Comparison of ENCODE assay signal across 1 cellular context in genomic region chr1:87796521-87796920, GRCh38.
TF ChIP-seq lines count a peak whose summit lies in the region.

No MANE protein-coding gene starts in this region.

TF ChIP-seq in HepG2, 621 proteins besides CTCF, POLR2A, EP300 and RAD21:
- TF ChIP-seq PAX8 (CRISPR knock-in tag; IDR thresholded peaks at IDR 0.05; ENCODE audit: borderline replicate concordance), result 0 out of 2 replicates have a peak, but pooled peaks have one; percentile 46
- TF ChIP-seq ZBTB38 (CRISPR knock-in tag; IDR thresholded peaks at IDR 0.05), result peak; percentile 75
- TF ChIP-seq, protein P1, sequence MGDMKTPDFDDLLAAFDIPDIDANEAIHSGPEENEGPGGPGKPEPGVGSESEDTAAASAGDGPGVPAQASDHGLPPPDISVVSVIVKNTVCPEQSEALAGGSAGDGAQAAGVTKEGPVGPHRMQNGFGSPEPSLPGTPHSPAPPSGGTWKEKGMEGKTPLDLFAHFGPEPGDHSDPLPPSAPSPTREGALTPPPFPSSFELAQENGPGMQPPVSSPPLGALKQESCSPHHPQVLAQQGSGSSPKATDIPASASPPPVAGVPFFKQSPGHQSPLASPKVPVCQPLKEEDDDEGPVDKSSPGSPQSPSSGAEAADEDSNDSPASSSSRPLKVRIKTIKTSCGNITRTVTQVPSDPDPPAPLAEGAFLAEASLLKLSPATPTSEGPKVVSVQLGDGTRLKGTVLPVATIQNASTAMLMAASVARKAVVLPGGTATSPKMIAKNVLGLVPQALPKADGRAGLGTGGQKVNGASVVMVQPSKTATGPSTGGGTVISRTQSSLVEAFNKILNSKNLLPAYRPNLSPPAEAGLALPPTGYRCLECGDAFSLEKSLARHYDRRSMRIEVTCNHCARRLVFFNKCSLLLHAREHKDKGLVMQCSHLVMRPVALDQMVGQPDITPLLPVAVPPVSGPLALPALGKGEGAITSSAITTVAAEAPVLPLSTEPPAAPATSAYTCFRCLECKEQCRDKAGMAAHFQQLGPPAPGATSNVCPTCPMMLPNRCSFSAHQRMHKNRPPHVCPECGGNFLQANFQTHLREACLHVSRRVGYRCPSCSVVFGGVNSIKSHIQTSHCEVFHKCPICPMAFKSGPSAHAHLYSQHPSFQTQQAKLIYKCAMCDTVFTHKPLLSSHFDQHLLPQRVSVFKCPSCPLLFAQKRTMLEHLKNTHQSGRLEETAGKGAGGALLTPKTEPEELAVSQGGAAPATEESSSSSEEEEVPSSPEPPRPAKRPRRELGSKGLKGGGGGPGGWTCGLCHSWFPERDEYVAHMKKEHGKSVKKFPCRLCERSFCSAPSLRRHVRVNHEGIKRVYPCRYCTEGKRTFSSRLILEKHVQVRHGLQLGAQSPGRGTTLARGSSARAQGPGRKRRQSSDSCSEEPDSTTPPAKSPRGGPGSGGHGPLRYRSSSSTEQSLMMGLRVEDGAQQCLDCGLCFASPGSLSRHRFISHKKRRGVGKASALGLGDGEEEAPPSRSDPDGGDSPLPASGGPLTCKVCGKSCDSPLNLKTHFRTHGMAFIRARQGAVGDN (CRISPR knock-in tag; IDR thresholded peaks at IDR 0.05), result peak; percentile 36
- TF ChIP-seq ZNF24 (IDR thresholded peaks at IDR 0.05), result no peak
- 0 out of 2 replicates have a peak, but pooled peaks have one; percentile 21 for TF ChIP-seq NFKB2 (CRISPR knock-in tag; IDR thresholded peaks at IDR 0.05; ENCODE audit: borderline replicate concordance)
- TF ChIP-seq ZFX (CRISPR knock-in tag; IDR thresholded peaks at IDR 0.05; ENCODE audit: low read depth), result peak; percentile 55
- TF ChIP-seq ZNF747 (CRISPR knock-in tag; IDR thresholded peaks at IDR 0.05; ENCODE audit: borderline replicate concordance), result no peak
- TF ChIP-seq, protein P2, sequence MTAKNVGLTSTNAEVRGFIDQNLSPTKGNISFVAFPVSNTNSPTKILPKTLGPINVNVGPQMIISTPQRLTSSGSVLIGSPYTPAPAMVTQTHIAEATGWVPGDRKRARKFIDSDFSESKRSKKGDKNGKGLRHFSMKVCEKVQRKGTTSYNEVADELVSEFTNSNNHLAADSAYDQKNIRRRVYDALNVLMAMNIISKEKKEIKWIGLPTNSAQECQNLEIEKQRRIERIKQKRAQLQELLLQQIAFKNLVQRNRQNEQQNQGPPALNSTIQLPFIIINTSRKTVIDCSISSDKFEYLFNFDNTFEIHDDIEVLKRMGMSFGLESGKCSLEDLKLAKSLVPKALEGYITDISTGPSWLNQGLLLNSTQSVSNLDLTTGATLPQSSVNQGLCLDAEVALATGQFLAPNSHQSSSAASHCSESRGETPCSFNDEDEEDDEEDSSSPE (CRISPR knock-in tag; IDR thresholded peaks at IDR 0.05), result no peak
- TF ChIP-seq PAWR (CRISPR knock-in tag; IDR thresholded peaks at IDR 0.05; ENCODE audit: borderline replicate concordance), result no peak
- TF ChIP-seq, protein P3, sequence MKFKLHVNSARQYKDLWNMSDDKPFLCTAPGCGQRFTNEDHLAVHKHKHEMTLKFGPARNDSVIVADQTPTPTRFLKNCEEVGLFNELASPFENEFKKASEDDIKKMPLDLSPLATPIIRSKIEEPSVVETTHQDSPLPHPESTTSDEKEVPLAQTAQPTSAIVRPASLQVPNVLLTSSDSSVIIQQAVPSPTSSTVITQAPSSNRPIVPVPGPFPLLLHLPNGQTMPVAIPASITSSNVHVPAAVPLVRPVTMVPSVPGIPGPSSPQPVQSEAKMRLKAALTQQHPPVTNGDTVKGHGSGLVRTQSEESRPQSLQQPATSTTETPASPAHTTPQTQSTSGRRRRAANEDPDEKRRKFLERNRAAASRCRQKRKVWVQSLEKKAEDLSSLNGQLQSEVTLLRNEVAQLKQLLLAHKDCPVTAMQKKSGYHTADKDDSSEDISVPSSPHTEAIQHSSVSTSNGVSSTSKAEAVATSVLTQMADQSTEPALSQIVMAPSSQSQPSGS (CRISPR knock-in tag; IDR thresholded peaks at IDR 0.05), result 0 out of 2 replicates have a peak, but pooled peaks have one; percentile 5
TF ChIP-seq in HepG2: peak in this region for 6.
